Comparison of ENCODE assay signal across 16 cellular contexts in genomic region chr7:114575098-114575497, GRCh38.
A peak's percentile ranks its signal among the peaks of the same experiment; 100 is the strongest.
DNase-seq lines count a peak whose midpoint lies in the region; ATAC-seq and TF ChIP-seq lines count a peak whose summit lies in the region.
"Had no signal": no experiment of that assay in that cellular context is flagged by ENCODE, and none has a peak within 500 bp of the region (broad histone marks: within the 10 kb centered on the region; RNA-seq: fewer than 3 reads in every experiment).

No MANE protein-coding gene starts in this region.

- H3K27me3 ChIP-seq in PC-3 (ENCODE audit: low read length) (peaks cover 35% of the 10 kb centered on the region), foreskin keratinocyte (no peaks in the 10 kb centered on the region)

- H4K20me1 ChIP-seq in PC-3 (ENCODE audit: low read length), result no peaks in the 10 kb centered on the region

- H2AFZ ChIP-seq in PC-3 (ENCODE audit: low read length), result no peak overlapping the region

- no peak overlapping the region for H3K9ac ChIP-seq in PC-3 (ENCODE audit: low read length)

- no peaks in the 10 kb centered on the region for H3F3A ChIP-seq in PC-3 (ENCODE audit: low read length, unreplicated experiment)

- intact Hi-C loops in PC-3 (cut with micrococcal nuclease), result no loop called here
- intact Hi-C loops in Right ventricle myocardium inferior (cut with DNase I), result no loop called here

- H3K4me1 ChIP-seq in PC-3 (ENCODE audit: insufficient read depth, low read length) (no peaks in the 10 kb centered on the region), foreskin keratinocyte (no peaks in the 10 kb centered on the region)

- ATAC-seq in PC-3 (0 out of 2 replicates have a peak, but pooled peaks have one; percentile 27), foreskin keratinocyte (peak; percentile 40), Right ventricle myocardium inferior (no peak)

- no peaks in the 10 kb centered on the region for H3K9me2 ChIP-seq in PC-3 (replicated peaks; ENCODE audit: low read length)

- CTCF ChIA-PET in PC-3 (lab: Charles Lee), result no interaction called here

- no peaks in the 10 kb centered on the region for H3K79me2 ChIP-seq in PC-3 (ENCODE audit: low read length)

- H3K27ac ChIP-seq in PC-3 (ENCODE audit: low read length) (no peak overlapping the region), foreskin keratinocyte (no peak overlapping the region)

- no peak overlapping the region for H3K4me3 ChIP-seq in PC-3 (ENCODE audit: low read length)
- H3K4me3 ChIP-seq: HAP-1 had no signal

- H3K4me2 ChIP-seq in PC-3 (ENCODE audit: low read length), result no peak overlapping the region

- TF ChIP-seq CTCF in PC-3 (conservative IDR thresholded peaks at IDR 0.05; ENCODE audit: low read depth, low read length), result no peak
- no peak for TF ChIP-seq CTCF in foreskin keratinocyte (conservative IDR thresholded peaks at IDR 0.05)

- H3K36me3 ChIP-seq in PC-3 (ENCODE audit: low read depth, low read length), result no peaks in the 10 kb centered on the region
- H3K36me3 ChIP-seq: HAP-1 had no signal

- H3K9me3 ChIP-seq in PC-3 (ENCODE audit: low read length), result no peaks in the 10 kb centered on the region
- H3K9me3 ChIP-seq: HAP-1 had no signal

- POLR2A ChIA-PET in PC-3 (lab: Charles Lee; ENCODE audit: unreplicated experiment), result no interaction called here

- no TSS peak for BruUV-seq in PC-3 (replicated peaks; lab: Mats Ljungman, UMichigan)

- DNase-seq in NCI-H446 (lab: John Stamatoyannopoulos, UW), result peak; percentile 31 to 61
- no peak for DNase-seq in PC-3
- no peak for DNase-seq in foreskin keratinocyte
- no peak for DNase-seq in HK-2 (ENCODE audit: unreplicated experiment)
- DNase-seq in activated gamma-delta T cell (lab: John Stamatoyannopoulos, UW), result no peak
- no peak for DNase-seq in Right ventricle myocardium inferior (ENCODE audit: missing footprints)
- DNase-seq: C1 segment of cervical spinal cord; Calu3; CD4-positive, alpha-beta memory T cell; COR-L47; DMS53; DMS79 treated with DMSO at 0.1 percent for 48 hours; GF-D8; GOT3; HFFc6 had no signal

Comparison
In these comparisons a context has a peak if more than half of its experiments do, and no peak if none do; other contexts are left out.
1. DNase-seq: peak in NCI-H446 (2 of 2); none in PC-3 (single experiment), foreskin keratinocyte (0 of 2), HK-2 (single experiment), activated gamma-delta T cell (single experiment) and Right ventricle myocardium inferior (single experiment).